In the genomic region with DNA sequence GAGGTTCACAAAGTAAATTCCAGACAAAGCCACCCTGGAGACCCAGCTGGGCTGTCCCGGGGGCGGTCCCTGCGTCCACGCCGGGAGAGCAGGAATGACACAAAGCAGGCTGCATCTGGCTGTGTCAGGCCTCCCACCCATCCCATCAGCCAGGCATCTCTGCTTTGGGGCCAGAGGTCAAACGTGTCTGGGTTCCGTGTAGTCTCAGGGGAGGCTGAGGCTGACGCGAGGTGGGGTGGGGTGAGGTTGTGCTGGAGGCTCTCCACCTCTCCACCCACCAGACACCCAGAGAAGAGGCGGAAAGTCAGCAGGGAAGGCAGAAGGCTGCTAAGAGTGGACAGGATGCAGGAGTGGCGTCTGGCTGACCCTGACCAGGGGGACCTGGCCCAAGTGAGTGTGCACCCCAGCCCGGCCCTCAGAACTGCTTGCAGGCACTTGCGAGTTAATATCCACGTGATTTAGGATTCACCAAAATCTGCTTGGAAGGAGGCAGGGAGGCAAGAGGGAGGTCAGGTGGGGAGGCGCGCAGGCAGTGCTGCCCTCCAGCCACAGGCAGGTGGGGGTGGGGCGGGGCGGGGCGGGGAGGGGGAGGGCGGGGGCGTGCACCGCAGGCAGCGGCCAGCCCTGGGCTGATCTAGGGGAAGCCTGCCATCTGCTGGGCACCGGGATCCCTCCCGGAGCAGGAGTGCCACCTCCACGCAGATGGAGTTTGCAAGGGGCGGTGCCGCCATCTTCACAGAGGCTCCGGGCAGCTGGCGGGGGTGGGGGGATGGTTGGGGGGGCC, we compare ENCODE assay signal across 1 cellular context.
TF ChIP-seq lines count a peak whose summit lies in the region.

No MANE protein-coding gene starts in this region.

TF ChIP-seq in HepG2, 621 proteins besides CTCF, POLR2A, EP300 and RAD21 (continued from another document and continues in another):
- TF ChIP-seq BRF2 (CRISPR knock-in tag; IDR thresholded peaks at IDR 0.05): no peak
- no peak for TF ChIP-seq ZNF3 (CRISPR knock-in tag; IDR thresholded peaks at IDR 0.05)
- no peak for TF ChIP-seq ZSCAN20 (CRISPR knock-in tag; IDR thresholded peaks at IDR 0.05; ENCODE audit: borderline replicate concordance)
- TF ChIP-seq, protein P1, sequence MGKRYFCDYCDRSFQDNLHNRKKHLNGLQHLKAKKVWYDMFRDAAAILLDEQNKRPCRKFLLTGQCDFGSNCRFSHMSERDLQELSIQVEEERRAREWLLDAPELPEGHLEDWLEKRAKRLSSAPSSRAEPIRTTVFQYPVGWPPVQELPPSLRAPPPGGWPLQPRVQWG (CRISPR knock-in tag; IDR thresholded peaks at IDR 0.05; ENCODE audit: borderline replicate concordance, low read depth): no peak
- no peak for TF ChIP-seq FIP1L1 (IDR thresholded peaks at IDR 0.05; ENCODE audit: borderline replicate concordance, insufficient read depth, low read depth, low read length)
- TF ChIP-seq, protein P2, sequence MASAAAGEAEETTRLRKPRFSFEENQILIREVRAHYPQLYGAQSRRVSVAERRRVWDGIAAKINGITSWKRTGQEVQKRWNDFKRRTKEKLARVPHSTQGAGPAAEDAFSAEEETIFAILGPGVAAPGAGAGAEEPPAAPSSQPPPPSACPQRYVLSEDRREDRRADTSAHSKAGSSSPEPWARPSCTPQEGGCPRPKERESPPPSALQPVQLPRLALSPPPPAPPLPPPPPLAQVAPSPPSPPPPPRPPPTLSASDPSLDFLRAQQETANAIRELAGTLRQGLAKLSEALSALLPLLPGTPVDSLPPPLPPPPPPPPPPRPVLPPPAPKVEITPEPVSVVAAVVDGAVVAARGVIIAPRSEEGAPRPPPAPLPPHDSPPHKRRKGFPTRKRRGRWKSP (CRISPR knock-in tag; IDR thresholded peaks at IDR 0.05): peak; percentile 25; the same call in 1 of the 2 replicates
- peak; percentile 57; the same call in 1 of the 2 replicates for TF ChIP-seq ZNF224 (CRISPR knock-in tag; IDR thresholded peaks at IDR 0.05)
- no peak for TF ChIP-seq ZNF232 (CRISPR knock-in tag; IDR thresholded peaks at IDR 0.05; ENCODE audit: borderline replicate concordance)
- TF ChIP-seq ZNF253 (CRISPR knock-in tag; IDR thresholded peaks at IDR 0.05; ENCODE audit: borderline replicate concordance): no peak
- TF ChIP-seq DBP (CRISPR knock-in tag; IDR thresholded peaks at IDR 0.05; ENCODE audit: not compliant biosample characterization): no peak
- no peak for TF ChIP-seq ZFP37 (CRISPR knock-in tag; IDR thresholded peaks at IDR 0.05; ENCODE audit: borderline replicate concordance)
- no peak for TF ChIP-seq MTA1 (CRISPR knock-in tag; IDR thresholded peaks at IDR 0.05; ENCODE audit: borderline replicate concordance)
- no peak for TF ChIP-seq GPN1 (CRISPR knock-in tag; IDR thresholded peaks at IDR 0.05; ENCODE audit: borderline replicate concordance)
- no peak for TF ChIP-seq HIVEP1 (CRISPR knock-in tag; IDR thresholded peaks at IDR 0.05)
- TF ChIP-seq, protein P3, sequence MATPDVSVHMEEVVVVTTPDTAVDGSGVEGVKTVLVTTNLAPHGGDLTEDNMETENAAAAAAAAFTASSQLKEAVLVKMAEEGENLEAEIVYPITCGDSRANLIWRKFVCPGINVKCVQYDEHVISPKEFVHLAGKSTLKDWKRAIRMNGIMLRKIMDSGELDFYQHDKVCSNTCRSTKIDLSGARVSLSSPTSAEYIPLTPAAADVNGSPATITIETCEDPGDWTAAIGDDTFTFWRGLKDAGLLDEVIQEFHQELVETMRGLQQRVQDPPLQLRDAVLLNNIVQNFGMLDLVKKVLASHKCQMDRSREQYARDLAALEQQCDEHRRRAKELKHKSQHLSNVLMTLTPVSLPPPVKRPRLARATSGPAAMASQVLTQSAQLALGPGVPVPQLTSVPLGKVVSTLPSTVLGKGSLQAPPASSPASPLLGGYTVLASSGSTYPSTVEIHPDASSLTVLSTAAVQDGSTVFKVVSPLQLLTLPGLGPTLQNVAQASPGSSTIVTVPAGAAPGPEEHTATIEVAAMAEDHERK (CRISPR knock-in tag; IDR thresholded peaks at IDR 0.05; ENCODE audit: low read depth): no peak
- no peak for TF ChIP-seq MLX (CRISPR knock-in tag; IDR thresholded peaks at IDR 0.05)
- TF ChIP-seq, protein P4, sequence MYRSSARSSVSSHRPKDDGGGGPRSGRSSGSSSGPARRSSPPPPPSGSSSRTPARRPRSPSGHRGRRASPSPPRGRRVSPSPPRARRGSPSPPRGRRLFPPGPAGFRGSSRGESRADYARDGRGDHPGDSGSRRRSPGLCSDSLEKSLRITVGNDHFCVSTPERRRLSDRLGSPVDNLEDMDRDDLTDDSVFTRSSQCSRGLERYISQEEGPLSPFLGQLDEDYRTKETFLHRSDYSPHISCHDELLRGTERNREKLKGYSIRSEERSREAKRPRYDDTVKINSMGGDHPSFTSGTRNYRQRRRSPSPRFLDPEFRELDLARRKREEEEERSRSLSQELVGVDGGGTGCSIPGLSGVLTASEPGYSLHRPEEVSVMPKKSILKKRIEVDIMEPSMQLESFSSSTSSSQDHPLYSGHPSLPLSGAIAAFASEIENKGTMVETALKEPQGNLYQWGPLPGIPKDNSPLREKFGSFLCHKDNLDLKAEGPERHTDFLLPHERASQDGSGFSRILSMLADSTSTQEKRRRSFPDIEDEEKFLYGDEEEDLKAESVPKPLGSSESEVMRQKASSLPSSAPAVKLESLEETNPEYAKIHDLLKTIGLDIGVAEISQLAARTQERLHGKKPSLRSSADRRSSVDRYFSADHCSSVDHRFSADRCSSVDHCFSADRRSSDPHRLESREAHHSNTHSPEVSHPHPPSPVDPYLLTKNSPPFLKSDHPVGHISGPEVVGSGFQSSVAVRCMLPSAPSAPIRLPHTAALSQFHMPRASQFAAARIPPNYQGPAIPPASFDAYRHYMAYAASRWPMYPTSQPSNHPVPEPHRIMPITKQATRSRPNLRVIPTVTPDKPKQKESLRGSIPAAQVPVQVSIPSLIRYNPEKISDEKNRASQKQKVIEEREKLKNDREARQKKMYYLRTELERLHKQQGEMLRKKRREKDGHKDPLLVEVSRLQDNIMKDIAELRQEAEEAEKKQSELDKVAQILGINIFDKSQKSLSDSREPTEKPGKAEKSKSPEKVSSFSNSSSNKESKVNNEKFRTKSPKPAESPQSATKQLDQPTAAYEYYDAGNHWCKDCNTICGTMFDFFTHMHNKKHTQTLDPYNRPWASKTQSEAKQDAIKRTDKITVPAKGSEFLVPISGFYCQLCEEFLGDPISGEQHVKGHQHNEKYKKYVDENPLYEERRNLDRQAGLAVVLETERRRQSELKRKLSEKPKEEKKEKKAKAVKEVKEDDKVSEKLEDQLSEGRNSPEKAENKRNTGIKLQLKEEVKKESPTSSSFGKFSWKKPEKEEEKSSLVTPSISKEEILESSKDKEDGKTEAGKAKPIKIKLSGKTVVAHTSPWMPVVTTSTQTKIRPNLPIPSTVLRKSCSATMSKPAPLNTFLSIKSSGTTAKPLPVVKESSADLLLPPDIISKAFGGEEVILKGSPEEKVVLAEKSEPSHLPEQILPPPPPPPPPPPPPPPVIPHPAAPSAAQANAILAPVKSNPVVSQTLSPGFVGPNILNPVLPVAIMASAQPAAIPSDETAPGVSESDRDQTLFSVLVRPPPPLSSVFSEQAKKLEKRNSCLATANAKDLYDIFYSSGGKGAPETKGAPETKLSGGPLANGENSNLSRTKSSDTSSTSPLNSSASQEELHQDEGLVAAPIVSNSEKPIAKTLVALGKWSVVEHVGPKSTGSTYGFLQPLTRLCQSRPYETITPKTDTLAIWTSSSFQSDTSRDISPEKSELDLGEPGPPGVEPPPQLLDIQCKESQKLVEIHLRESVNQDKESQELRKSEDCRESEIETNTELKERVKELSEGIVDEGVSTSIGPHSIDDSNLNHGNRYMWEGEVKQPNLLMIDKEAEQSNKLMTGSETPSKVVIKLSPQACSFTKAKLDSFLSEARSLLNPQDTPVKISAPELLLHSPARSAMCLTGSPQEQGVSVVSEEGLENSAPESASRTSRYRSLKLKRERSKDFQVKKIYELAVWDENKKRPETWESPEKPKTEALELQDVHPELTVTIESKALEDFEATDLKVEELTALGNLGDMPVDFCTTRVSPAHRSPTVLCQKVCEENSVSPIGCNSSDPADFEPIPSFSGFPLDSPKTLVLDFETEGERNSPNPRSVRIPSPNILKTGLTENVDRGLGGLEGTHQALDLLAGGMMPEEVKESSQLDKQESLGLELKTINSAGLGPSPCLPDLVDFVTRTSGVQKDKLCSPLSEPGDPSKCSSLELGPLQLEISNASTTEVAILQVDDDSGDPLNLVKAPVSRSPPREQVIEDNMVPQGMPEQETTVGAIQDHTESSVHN (CRISPR knock-in tag; IDR thresholded peaks at IDR 0.05): no peak; the same call in none of the 2 replicates
- no peak; the same call in 1 of the 2 replicates for TF ChIP-seq KDM1A (CRISPR knock-in tag; IDR thresholded peaks at IDR 0.05)
- peak; percentile 7; the same call in 1 of the 2 replicates for TF ChIP-seq ARNT2 (CRISPR knock-in tag; IDR thresholded peaks at IDR 0.05; ENCODE audit: low read depth)
- TF ChIP-seq POLR2AphosphoS2 (IDR thresholded peaks at IDR 0.05; ENCODE audit: low read depth, low read length): no peak
- TF ChIP-seq ZNF343 (CRISPR knock-in tag; IDR thresholded peaks at IDR 0.05): no peak
- no peak for TF ChIP-seq RNF219 (CRISPR knock-in tag; IDR thresholded peaks at IDR 0.05)
- no peak for TF ChIP-seq GATAD1 (CRISPR knock-in tag; IDR thresholded peaks at IDR 0.05)
- TF ChIP-seq MBNL3 (CRISPR knock-in tag; conservative IDR thresholded peaks at IDR 0.05): no peak
- TF ChIP-seq NRL (CRISPR knock-in tag; IDR thresholded peaks at IDR 0.05; ENCODE audit: borderline replicate concordance): no peak
- no peak for TF ChIP-seq HDAC2 (CRISPR knock-in tag; IDR thresholded peaks at IDR 0.05)
- TF ChIP-seq ZNF720 (CRISPR knock-in tag; IDR thresholded peaks at IDR 0.05): no peak
- TF ChIP-seq ZNF282 (IDR thresholded peaks at IDR 0.05; ENCODE audit: partially characterized antibody): no peak
- no peak for TF ChIP-seq BCL6 (CRISPR knock-in tag; IDR thresholded peaks at IDR 0.05)
- TF ChIP-seq ZNF17 (CRISPR knock-in tag; IDR thresholded peaks at IDR 0.05): no peak
- TF ChIP-seq, protein P5, sequence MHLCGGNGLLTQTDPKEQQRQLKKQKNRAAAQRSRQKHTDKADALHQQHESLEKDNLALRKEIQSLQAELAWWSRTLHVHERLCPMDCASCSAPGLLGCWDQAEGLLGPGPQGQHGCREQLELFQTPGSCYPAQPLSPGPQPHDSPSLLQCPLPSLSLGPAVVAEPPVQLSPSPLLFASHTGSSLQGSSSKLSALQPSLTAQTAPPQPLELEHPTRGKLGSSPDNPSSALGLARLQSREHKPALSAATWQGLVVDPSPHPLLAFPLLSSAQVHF (CRISPR knock-in tag; IDR thresholded peaks at IDR 0.05): no peak
- TF ChIP-seq KDM3A (CRISPR knock-in tag; IDR thresholded peaks at IDR 0.05; ENCODE audit: low read depth): no peak
- TF ChIP-seq, protein P6, sequence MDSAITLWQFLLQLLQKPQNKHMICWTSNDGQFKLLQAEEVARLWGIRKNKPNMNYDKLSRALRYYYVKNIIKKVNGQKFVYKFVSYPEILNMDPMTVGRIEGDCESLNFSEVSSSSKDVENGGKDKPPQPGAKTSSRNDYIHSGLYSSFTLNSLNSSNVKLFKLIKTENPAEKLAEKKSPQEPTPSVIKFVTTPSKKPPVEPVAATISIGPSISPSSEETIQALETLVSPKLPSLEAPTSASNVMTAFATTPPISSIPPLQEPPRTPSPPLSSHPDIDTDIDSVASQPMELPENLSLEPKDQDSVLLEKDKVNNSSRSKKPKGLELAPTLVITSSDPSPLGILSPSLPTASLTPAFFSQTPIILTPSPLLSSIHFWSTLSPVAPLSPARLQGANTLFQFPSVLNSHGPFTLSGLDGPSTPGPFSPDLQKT (CRISPR knock-in tag; IDR thresholded peaks at IDR 0.05; ENCODE audit: borderline replicate concordance): no peak
- TF ChIP-seq ERF (CRISPR knock-in tag; IDR thresholded peaks at IDR 0.05): no peak
